Comparison of ENCODE assay signal across 29 cellular contexts in the genomic region with DNA sequence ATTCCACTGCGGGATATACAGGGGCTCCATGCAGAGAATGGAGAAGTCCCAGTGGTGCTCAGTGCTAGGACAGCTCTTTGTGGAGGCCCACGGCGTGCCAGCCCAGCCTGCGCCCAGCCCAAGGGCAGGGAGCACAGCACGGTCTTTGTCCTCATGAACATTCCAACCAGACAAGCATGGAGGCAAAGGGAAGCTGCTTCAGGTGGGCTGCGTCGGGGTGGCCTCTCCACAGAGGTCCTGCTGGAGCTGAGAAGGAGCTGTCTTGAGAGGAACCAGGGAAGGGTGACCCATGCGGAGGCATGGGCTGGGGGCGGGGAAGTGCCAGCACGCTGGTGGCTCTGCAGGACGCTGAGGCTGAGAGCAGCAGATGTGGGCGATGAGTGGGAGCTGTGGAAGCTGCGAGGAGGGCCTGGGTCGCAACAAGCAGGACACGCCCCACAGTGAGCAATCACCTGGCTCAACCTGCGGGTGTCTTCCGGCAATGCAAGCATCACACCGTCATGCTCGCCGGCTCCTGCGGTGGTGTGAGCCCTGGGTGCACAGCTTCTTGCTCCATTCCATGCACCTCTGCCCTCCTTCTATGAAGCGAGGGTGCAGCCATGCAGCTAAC. TPM values are rescaled to one million over a fixed set of nuclear protein-coding genes. Genes with fewer than 3 reads are reported as not detected.
"Had no signal": no experiment of that assay in that cellular context is flagged by ENCODE, and none has a peak within 500 bp of the region (broad histone marks: within the 10 kb centered on the region; RNA-seq: fewer than 3 reads in every experiment).

No MANE protein-coding gene starts in this region.

- DNase-seq: activated CD4-positive, alpha-beta T cell treated with anti-CD3 and anti-CD28 coated beads for 4 hours; activated CD4-positive, alpha-beta T cell treated with anti-CD3 and anti-CD28 coated beads, Interleukin-2, amount 50 U/mL, for 48 hours; activated CD4-positive, CD25-positive, alpha-beta regulatory T cell; activated gamma-delta T cell treated with Interleukin-2 at 50 U/mL for 16 hours; anterior cingulate cortex; dermis blood vessel endothelial cell; effector CD8-positive, alpha-beta T cell; erythroblast; foreskin melanocyte; stimulated activated CD4-positive, alpha-beta T cell treated with anti-CD3 and anti-CD28 coated beads, Interleukin-2, amount 100 ng/mL, for 24 hours; stimulated activated naive CD8-positive, alpha-beta T cell treated with anti-CD3 and anti-CD28 coated beads, Interleukin-15, amount 100 ng/mL, for 72 hours; T1000; uterus had no signal

- H3K27me3 Mint-ChIP-seq: stimulated activated naive CD8-positive, alpha-beta T cell treated with anti-CD3 and anti-CD28 coated beads, Interleukin-15, amount 100 ng/mL, for 72 hours had no signal

- H3K36me3 Mint-ChIP-seq: activated naive CD4-positive, alpha-beta T cell treated with anti-CD3 and anti-CD28 coated beads, Interleukin-2, amount 50 U/mL, for 24 hours; brain; mesothelial cell of epicardium; naive thymus-derived CD8-positive, alpha-beta T cell; neural progenitor cell; stimulated activated effector memory CD8-positive, alpha-beta T cell treated with anti-CD3 and anti-CD28 coated beads, Interleukin-12 subunit alpha, Interleukin-12 subunit beta, amount 100 ng/mL, for 72 hours had no signal

- H3K4me1 Mint-ChIP-seq: activated naive CD4-positive, alpha-beta T cell treated with anti-CD3 and anti-CD28 coated beads, Interleukin-2, amount 50 U/mL, for 24 hours; mesothelial cell of epicardium; naive thymus-derived CD8-positive, alpha-beta T cell; stimulated activated effector memory CD8-positive, alpha-beta T cell treated with anti-CD3 and anti-CD28 coated beads, Interleukin-12 subunit alpha, Interleukin-12 subunit beta, amount 100 ng/mL, for 72 hours; stimulated activated naive CD8-positive, alpha-beta T cell treated with anti-CD3 and anti-CD28 coated beads, Interleukin-15, amount 100 ng/mL, for 72 hours had no signal

- H3K27ac ChIP-seq: neural progenitor cell, prostate gland, right atrium auricular region, skin epidermis, tibial artery, uterus had no signal

- H3K9me3 Mint-ChIP-seq: activated naive CD4-positive, alpha-beta T cell treated with anti-CD3 and anti-CD28 coated beads, Interleukin-2, amount 50 U/mL, for 24 hours; brain; mesothelial cell of epicardium; neural progenitor cell; stimulated activated effector memory CD8-positive, alpha-beta T cell treated with anti-CD3 and anti-CD28 coated beads, Interleukin-12 subunit alpha, Interleukin-12 subunit beta, amount 100 ng/mL, for 72 hours; stimulated activated naive CD8-positive, alpha-beta T cell treated with anti-CD3 and anti-CD28 coated beads, Interleukin-15, amount 100 ng/mL, for 72 hours; T-helper 1 cell treated with Interleukin-12 subunit alpha and Interleukin-12 subunit beta and Interleukin-4 antibody, amounts not matched to agents 30 μg/mL and 1 μg/mL, for 36 hours had no signal

- H3K4me1 ChIP-seq: neural progenitor cell, prostate gland, tibial artery, uterus had no signal

- ATAC-seq: left lobe of liver; naive thymus-derived CD8-positive, alpha-beta T cell; stimulated activated effector memory CD8-positive, alpha-beta T cell treated with anti-CD3 and anti-CD28 coated beads, Interleukin-12 subunit alpha, Interleukin-12 subunit beta, amount 100 ng/mL, for 72 hours; stimulated activated naive CD8-positive, alpha-beta T cell treated with anti-CD3 and anti-CD28 coated beads, Interleukin-15, amount 100 ng/mL, for 72 hours had no signal

- H3K4me3 Mint-ChIP-seq: activated naive CD4-positive, alpha-beta T cell treated with anti-CD3 and anti-CD28 coated beads, Interleukin-2, amount 50 U/mL, for 24 hours; brain; mesothelial cell of epicardium; naive thymus-derived CD8-positive, alpha-beta T cell; neural progenitor cell; stimulated activated effector memory CD8-positive, alpha-beta T cell treated with anti-CD3 and anti-CD28 coated beads, Interleukin-12 subunit alpha, Interleukin-12 subunit beta, amount 100 ng/mL, for 72 hours; stimulated activated naive CD8-positive, alpha-beta T cell treated with anti-CD3 and anti-CD28 coated beads, Interleukin-15, amount 100 ng/mL, for 72 hours; T-helper 1 cell treated with Interleukin-12 subunit alpha and Interleukin-12 subunit beta and Interleukin-4 antibody, amounts not matched to agents 30 μg/mL and 1 μg/mL, for 36 hours had no signal

- H3K36me3 ChIP-seq: neural progenitor cell, prostate gland, right atrium auricular region, tibial artery, uterus had no signal

- H3K4me3 ChIP-seq: neural progenitor cell, prostate gland, right atrium auricular region, skin epidermis, tibial artery, uterus had no signal

- H3K27ac Mint-ChIP-seq: activated naive CD4-positive, alpha-beta T cell treated with anti-CD3 and anti-CD28 coated beads, Interleukin-2, amount 50 U/mL, for 24 hours; brain; mesothelial cell of epicardium; naive thymus-derived CD8-positive, alpha-beta T cell; neural progenitor cell; stimulated activated effector memory CD8-positive, alpha-beta T cell treated with anti-CD3 and anti-CD28 coated beads, Interleukin-12 subunit alpha, Interleukin-12 subunit beta, amount 100 ng/mL, for 72 hours; stimulated activated naive CD8-positive, alpha-beta T cell treated with anti-CD3 and anti-CD28 coated beads, Interleukin-15, amount 100 ng/mL, for 72 hours; T-helper 1 cell treated with Interleukin-12 subunit alpha and Interleukin-12 subunit beta and Interleukin-4 antibody, amounts not matched to agents 30 μg/mL and 1 μg/mL, for 36 hours had no signal

- H3K27me3 ChIP-seq: neural progenitor cell, right atrium auricular region, tibial artery, uterus had no signal

- H3K9me3 ChIP-seq: prostate gland, right atrium auricular region, tibial artery, uterus had no signal

RNA-seq across cellular contexts. Expression of gene CFAP100, which starts 23.5 kb away (rescaled TPM):
- total RNA-seq: cardiac septum; dermis blood vessel endothelial cell; kidney epithelial cell; left lobe of liver; lung microvascular endothelial cell; mesothelial cell of epicardium; naive thymus-derived CD8-positive, alpha-beta T cell; osteoblast; right atrium auricular region had no signal
